Comparison of ENCODE assay signal across 29 cellular contexts in genomic region chr4:110010797-110011196, GRCh38.
"Had no signal": no experiment of that assay in that cellular context is flagged by ENCODE, and none has a peak within 500 bp of the region (broad histone marks: within the 10 kb centered on the region; RNA-seq: fewer than 3 reads in every experiment).

No MANE protein-coding gene starts in this region.

- H3K27ac ChIP-seq: colonic mucosa, coronary artery, dorsolateral prefrontal cortex, epithelial cell of prostate, esophagus muscularis mucosa, esophagus squamous epithelium, foreskin keratinocyte, gastrocnemius medialis, gastroesophageal sphincter, heart left ventricle, heart right ventricle, hepatocyte had no signal

- ATAC-seq: effector memory CD8-positive, alpha-beta T cell; esophagus mucosa; foreskin keratinocyte; gastrocnemius medialis; gastroesophageal sphincter; heart left ventricle; heart right ventricle had no signal

- H2AFZ ChIP-seq: hepatocyte had no signal

- FAIRE-seq: colon, endometrium, endothelial cell of umbilical vein, frontal cortex had no signal

- H3K9me3 ChIP-seq: colonic mucosa, esophagus muscularis mucosa, esophagus squamous epithelium, gastrocnemius medialis, gastroesophageal sphincter, heart left ventricle, heart right ventricle had no signal

- DNase-seq: colonic mucosa; cortex of kidney; dermis blood vessel endothelial cell; dorsolateral prefrontal cortex; effector CD4-positive, alpha-beta T cell; effector CD8-positive, alpha-beta T cell; effector memory CD4-positive, alpha-beta T cell; effector memory CD8-positive, alpha-beta T cell; endodermal cell; erythroblast; esophagus squamous epithelium; foreskin fibroblast; foreskin keratinocyte; foreskin melanocyte; gastrocnemius medialis; glutamatergic neuron; head of caudate nucleus; heart left ventricle; heart right ventricle had no signal

- H3K4me1 ChIP-seq: colonic mucosa, esophagus muscularis mucosa, foreskin keratinocyte, gastrocnemius medialis, gastroesophageal sphincter, heart right ventricle had no signal

- H3K4me2 ChIP-seq: hepatocyte had no signal

- H3K4me3 ChIP-seq: colonic mucosa, coronary artery, dorsolateral prefrontal cortex, esophagus muscularis mucosa, esophagus squamous epithelium, gastrocnemius medialis, gastroesophageal sphincter, heart left ventricle, heart right ventricle, hepatocyte had no signal

- H3K27me3 ChIP-seq: colonic mucosa, esophagus muscularis mucosa, esophagus squamous epithelium, foreskin keratinocyte, gastrocnemius medialis, gastroesophageal sphincter, heart left ventricle, heart right ventricle, hepatocyte had no signal

- H3K79me2 ChIP-seq: hepatocyte had no signal

- H3K36me3 ChIP-seq: colonic mucosa, esophagus muscularis mucosa, esophagus squamous epithelium, gastroesophageal sphincter, heart left ventricle, heart right ventricle had no signal
